8 cellular contexts compared by ENCODE assay signal in the genomic region with DNA sequence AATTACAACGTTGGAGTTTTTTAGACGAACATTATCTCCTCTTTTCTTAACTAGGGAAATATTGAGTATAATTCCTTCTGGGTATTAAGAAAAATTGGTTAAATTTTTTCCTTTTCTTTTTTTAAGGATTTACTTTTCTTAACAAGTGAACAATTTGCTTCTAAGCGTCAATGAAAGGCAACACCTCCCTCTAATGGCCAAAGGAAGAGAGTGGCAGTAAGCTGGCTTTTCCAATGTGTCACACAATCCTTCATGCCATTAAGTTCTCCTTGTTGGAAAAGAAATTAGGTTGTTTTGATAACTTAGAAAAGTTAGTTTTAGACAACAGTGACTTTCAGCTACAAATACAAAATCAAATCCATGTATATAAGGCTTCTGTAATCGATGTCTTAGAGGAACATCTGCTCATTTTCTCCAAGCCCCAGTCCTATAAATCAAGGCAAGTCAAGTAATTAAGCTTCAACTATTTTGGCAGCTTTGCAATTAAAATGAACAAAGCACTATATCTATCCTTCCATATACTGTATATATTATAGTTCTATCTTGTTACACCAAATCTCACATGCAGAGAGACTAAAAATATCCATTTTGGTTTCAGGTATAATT.
DNase-seq lines count a peak whose midpoint lies in the region; ATAC-seq and TF ChIP-seq lines count a peak whose summit lies in the region.

No MANE protein-coding gene starts in this region.

- H3K9me3 Mint-ChIP-seq in CD14-positive monocyte, result no peaks in the 10 kb centered on the region

- H2AFZ ChIP-seq in HCT116 (ENCODE audit: low read depth, low read length, poor library complexity, severe bottlenecking), result no peak overlapping the region

- no peaks in the 10 kb centered on the region for H3K27me3 ChIP-seq in HCT116 (ENCODE audit: insufficient read depth, low read length)

- peaks cover 0 to 4% of the 10 kb centered on the region in 2 experiments; a peak in 1 of 4 replicates for H3K36me3 ChIP-seq in HCT116 (ENCODE audit: control insufficient read depth in 1 of 2, insufficient read depth in 2 of 2, low read length in 2 of 2)

- peak; percentile 73 for TF ChIP-seq RAD21 in HCT116 (IDR thresholded peaks at IDR 0.05; ENCODE audit: low read depth)

- no peak overlapping the region for H3K4me3 ChIP-seq in HCT116 (replicated peaks in 1 of 2; ENCODE audit: low read depth in 1 of 2, low read length in 2 of 2)
- no peak overlapping the region for H3K4me3 ChIP-seq in fibroblast of mammary gland (ENCODE audit: control insufficient read depth, low read depth, low read length)

- intact Hi-C loops in CD14-positive monocyte (cut with micrococcal nuclease) (no loop called here), HCT116 (cut with micrococcal nuclease) (loop anchor here (1.0 kb wide), 1 partner anchor 617 kb away; no protein-coding TSS in a partner anchor)

- H3K79me2 ChIP-seq in HCT116 (ENCODE audit: insufficient read depth, low read length), result no peaks in the 10 kb centered on the region

- peak; percentile 33 for TF ChIP-seq CTCF in CD14-positive monocyte (IDR thresholded peaks at IDR 0.05)
- TF ChIP-seq CTCF in HCT116 (IDR thresholded peaks at IDR 0.05 in 2 of 3, conservative IDR thresholded peaks at IDR 0.05 in 1 of 3; ENCODE audit: borderline replicate concordance in 1 of 3, insufficient read depth in 1 of 3, low read depth in 2 of 3, low read length in 2 of 3), result peak; percentile 50 to 79 (median 78); a peak in 5 of 6 replicates
- peak; percentile 80 for TF ChIP-seq CTCF in RWPE1 (conservative IDR thresholded peaks at IDR 0.05; ENCODE audit: low read depth)
- TF ChIP-seq CTCF in fibroblast of mammary gland (conservative IDR thresholded peaks at IDR 0.05; ENCODE audit: control insufficient read depth, insufficient read depth, low read depth, low read length), result peak; percentile 78

- no peaks in the 10 kb centered on the region for H3K9me2 ChIP-seq in HCT116 (ENCODE audit: insufficient read depth)

- no peak overlapping the region for H3K4me2 ChIP-seq in HCT116 (ENCODE audit: low read length)

- no peak overlapping the region for H3K4me3 Mint-ChIP-seq in CD14-positive monocyte

- no peak overlapping the region for H3K9ac ChIP-seq in HCT116 (ENCODE audit: low read length)

- DNase-seq in CD14-positive monocyte (ENCODE audit: low spot score) (no peak), HCT116 (ENCODE audit: low read depth, low spot score) (peak; percentile 13), RWPE1 (ENCODE audit: low spot score) (peak; percentile 16), fibroblast of mammary gland (ENCODE audit: low read depth) (peak; percentile 66), pons (ENCODE audit: low spot score) (peak; percentile 73)

- H3K27ac Mint-ChIP-seq in CD14-positive monocyte, result no peak overlapping the region

- ATAC-seq in HCT116, result peak; percentile 67
- ATAC-seq in HG03139 (IDR thresholded peaks at IDR 0.05; ENCODE audit: unreplicated experiment), result no peak
- no peak for ATAC-seq in HG02610 (IDR thresholded peaks at IDR 0.05; ENCODE audit: unreplicated experiment)
- no peak for ATAC-seq in GM21447 (IDR thresholded peaks at IDR 0.05; ENCODE audit: unreplicated experiment)

- POLR2A ChIA-PET in HCT116 (lab: Charles Lee) (no interaction called here), RWPE1 (lab: Yijun Ruan, JAX; ENCODE audit: low non-redundant PET) (no interaction called here)

- H3K4me1 Mint-ChIP-seq in CD14-positive monocyte, result peaks cover 2% of the 10 kb centered on the region

- no peaks in the 10 kb centered on the region for H4K20me1 ChIP-seq in HCT116 (ENCODE audit: insufficient read depth)

- RAD21 ChIA-PET in HCT116 (lab: Charles Lee; ENCODE audit: low non-redundant PET in 1 of 2, low total read pairs in 2 of 2, uncharacterized antibody in 2 of 2, unreplicated experiment in 2 of 2), result interaction anchor here in 1 of 2 experiments (1.2 to 1.4 kb wide), 2 partner anchors 28 to 479 kb away, joined by 3 to 4 read pairs; no protein-coding TSS in a partner anchor

- H3K36me3 Mint-ChIP-seq in CD14-positive monocyte, result peaks cover 51 to 52% of the 10 kb centered on the region in 2 donors

- no peaks in the 10 kb centered on the region for H3K27me3 Mint-ChIP-seq in CD14-positive monocyte (ENCODE audit: low read depth in 3 of 3)

- CTCF ChIA-PET in HCT116 (lab: Charles Lee), result interaction anchor here (0.6 to 2.3 kb wide), 17 partner anchors 9 to 1036 kb away, joined by 3 to 12 read pairs (median 3); partner anchors contain the start of gene C1orf21
- CTCF ChIA-PET in RWPE1 (lab: Yijun Ruan, JAX), result interaction anchor here (0.6 to 2.2 kb wide), 18 partner anchors 14 to 758 kb away, joined by 3 to 9 read pairs (median 5); no protein-coding TSS in a partner anchor

- no peak overlapping the region for H3K27ac ChIP-seq in HCT116 (ENCODE audit: low read depth, low read length)
- no peak overlapping the region for H3K27ac ChIP-seq in RWPE1

- BruUV-seq in HCT116 (replicated peaks; lab: Mats Ljungman, UMichigan), result no TSS peak

- no peaks in the 10 kb centered on the region for H3K9me3 ChIP-seq in HCT116 (ENCODE audit: control insufficient read depth in 1 of 2, insufficient read depth in 1 of 2, low read depth in 1 of 2, low read length in 2 of 2)

- no peak for TF ChIP-seq POLR2A in HCT116 (IDR thresholded peaks at IDR 0.05; ENCODE audit: borderline replicate concordance, extremely low read depth, insufficient read depth, insufficient read length)

- no peaks in the 10 kb centered on the region for H3K4me1 ChIP-seq in HCT116 (ENCODE audit: control insufficient read depth in 1 of 2, insufficient read depth in 2 of 2, low read length in 2 of 2)

TF ChIP-seq in HCT116, 20 proteins besides CTCF, POLR2A, EP300 and RAD21:
- TF ChIP-seq ZFX (IDR thresholded peaks at IDR 0.05) (no peak), EZH2phosphoT487 (IDR thresholded peaks at IDR 0.05; ENCODE audit: borderline replicate concordance) (no peak)
